ENCODE assay signal across 16 cellular contexts in genomic region chr21:15768853-15769252, GRCh38. TPM values are rescaled to one million over a fixed set of nuclear protein-coding genes. Genes with fewer than 3 reads are reported as not detected.
DNase-seq lines count a peak whose midpoint lies in the region; ATAC-seq and TF ChIP-seq lines count a peak whose summit lies in the region.
"Had no signal": no experiment of that assay in that cellular context is flagged by ENCODE, and none has a peak within 500 bp of the region (broad histone marks: within the 10 kb centered on the region; RNA-seq: fewer than 3 reads in every experiment).

No MANE protein-coding gene starts in this region.

- intact Hi-C loops in mammary epithelial cell (cut with micrococcal nuclease) = loop anchor here (2.0 kb wide), 1 partner anchor 38 kb away; no protein-coding TSS in a partner anchor

- no peaks in the 10 kb centered on the region for H3F3A ChIP-seq in GM23338 (replicated peaks; ENCODE audit: low read depth)

- no peak overlapping the region for H3K9ac ChIP-seq in mammary epithelial cell (ENCODE audit: insufficient read depth, low read length)
- no peak overlapping the region for H3K9ac ChIP-seq in subcutaneous abdominal adipose tissue (ENCODE audit: low read length in 5 of 5)
- H3K9ac ChIP-seq: BLaER1 treated with 17β-estradiol and CSF1 and Interleukin-3, amounts not matched to agents 10 nM and 100 nM had no signal

- no peak overlapping the region for H3K4me3 Mint-ChIP-seq in GM23338
- H3K4me3 Mint-ChIP-seq: B cell; CD8-positive, alpha-beta T cell; H9 had no signal

- no peaks in the 10 kb centered on the region for H3K27me3 Mint-ChIP-seq in GM23338 (ENCODE audit: insufficient read depth, low read depth, poor library complexity)
- H3K27me3 Mint-ChIP-seq: B cell had no signal

- H2AFZ ChIP-seq in GM23338 = no peak overlapping the region
- H2AFZ ChIP-seq in mammary epithelial cell (ENCODE audit: low read depth, low read length) = no peak overlapping the region

- H3K9me2 ChIP-seq in GM23338 (ENCODE audit: insufficient read depth) = no peaks in the 10 kb centered on the region

- WGBS in mammary epithelial cell (ENCODE audit: low coverage, missing lambda C conversion rate) = 93% methylated on average over 2 of the region's 2 CpGs

- H3K79me2 ChIP-seq in GM23338 (replicated peaks; ENCODE audit: insufficient read depth) (peaks cover 97% of the 10 kb centered on the region), mammary epithelial cell (ENCODE audit: insufficient read depth, low read length) (peaks cover 79% of the 10 kb centered on the region)

- H4K20me1 ChIP-seq in GM23338 (replicated peaks; ENCODE audit: insufficient read depth) (peaks cover 11% of the 10 kb centered on the region; the same call in 1 of the 2 replicates), mammary epithelial cell (ENCODE audit: insufficient read depth, low read length) (no peaks in the 10 kb centered on the region)

- in situ Hi-C loops in mammary epithelial cell (cut with MboI; ENCODE audit: low sequenced_read_pairs in 2 of 2) = no loop called here

- H3K27me3 ChIP-seq in GM23338 (ENCODE audit: insufficient read depth) (no peaks in the 10 kb centered on the region), RWPE2 (ENCODE audit: insufficient read depth, poor library complexity, severe bottlenecking) (no peaks in the 10 kb centered on the region), mammary epithelial cell (ENCODE audit: insufficient read depth, low read length) (no peaks in the 10 kb centered on the region), subcutaneous abdominal adipose tissue (ENCODE audit: control insufficient read depth in 5 of 5, insufficient read depth in 4 of 5, low read length in 5 of 5) (no peaks in the 10 kb centered on the region)
- H3K27me3 ChIP-seq: BLaER1 treated with 17β-estradiol and CSF1 and Interleukin-3, amounts not matched to agents 10 nM and 100 nM had no signal

- H3K4me1 ChIP-seq in GM23338 (ENCODE audit: insufficient read depth) (peaks cover 22% of the 10 kb centered on the region), RWPE2 (ENCODE audit: insufficient read depth, poor library complexity, severe bottlenecking) (peaks cover 37% of the 10 kb centered on the region), mammary epithelial cell (ENCODE audit: insufficient read depth, low read length) (peaks cover 5% of the 10 kb centered on the region), subcutaneous abdominal adipose tissue (ENCODE audit: control insufficient read depth in 5 of 5, insufficient read depth in 5 of 5, low read length in 5 of 5) (peaks cover 0 to 31% (median 18%) of the 10 kb centered on the region in 5 donors)
- H3K4me1 ChIP-seq: BLaER1 treated with 17β-estradiol and CSF1 and Interleukin-3, amounts not matched to agents 10 nM and 100 nM had no signal

- TF ChIP-seq CTCF in GM23338 (conservative IDR thresholded peaks at IDR 0.05; ENCODE audit: low read depth in 2 of 2) (no peak), RWPE2 (IDR thresholded peaks at IDR 0.05; ENCODE audit: poor library complexity, severe bottlenecking) (no peak), mammary epithelial cell (conservative IDR thresholded peaks at IDR 0.05 in 1 of 2, IDR thresholded peaks at IDR 0.05 in 1 of 2; ENCODE audit: extremely low read depth in 1 of 2, insufficient read depth in 1 of 2, low read depth in 1 of 2, low read length in 2 of 2) (no peak)

- no peaks in the 10 kb centered on the region for H3K9me3 Mint-ChIP-seq in GM23338
- H3K9me3 Mint-ChIP-seq: CD8-positive, alpha-beta T cell; H9 had no signal

- H3K36me3 ChIP-seq in GM23338 (ENCODE audit: insufficient read depth) (no peaks in the 10 kb centered on the region; the same call in 1 of the 2 replicates), RWPE2 (ENCODE audit: low read depth) (peaks cover 24% of the 10 kb centered on the region), mammary epithelial cell (ENCODE audit: insufficient read depth, low read length) (peaks cover 2% of the 10 kb centered on the region), subcutaneous abdominal adipose tissue (ENCODE audit: control insufficient read depth in 5 of 5, insufficient read depth in 5 of 5, low read length in 5 of 5) (no peaks in the 10 kb centered on the region)

- ATAC-seq in GM23338 = no peak
- ATAC-seq in RWPE2 (ENCODE audit: low read depth) = no peak
- no peak for ATAC-seq in GM21360 (IDR thresholded peaks at IDR 0.05; ENCODE audit: unreplicated experiment)
- no peak for ATAC-seq in GM21529 (IDR thresholded peaks at IDR 0.05; ENCODE audit: unreplicated experiment)
- ATAC-seq: CD8-positive, alpha-beta T cell; GM12878 had no signal

- H3K9me3 ChIP-seq in RWPE2 (ENCODE audit: severe bottlenecking) (no peaks in the 10 kb centered on the region), mammary epithelial cell (replicated peaks; ENCODE audit: insufficient read depth, low read length) (no peaks in the 10 kb centered on the region), subcutaneous abdominal adipose tissue (ENCODE audit: control insufficient read depth in 5 of 5, low read length in 5 of 5) (no peaks in the 10 kb centered on the region)

- no peak overlapping the region for H3K4me2 ChIP-seq in GM23338
- H3K4me2 ChIP-seq in mammary epithelial cell (ENCODE audit: insufficient read depth, low read depth, low read length) = peak overlapping the region; percentile 67
- H3K4me2 ChIP-seq: BLaER1 treated with 17β-estradiol and CSF1 and Interleukin-3, amounts not matched to agents 10 nM and 100 nM had no signal

- H3K27ac Mint-ChIP-seq in GM23338 = peak overlapping the region; percentile 74
- H3K27ac Mint-ChIP-seq: B cell had no signal

- dilution Hi-C loops in mammary epithelial cell (cut with HindIII; ENCODE audit: low sequenced_read_pairs) = no loop called here

- H3K4me1 Mint-ChIP-seq in GM23338 = peaks cover 48% of the 10 kb centered on the region

- no TSS peak for BruUV-seq in mammary epithelial cell (replicated peaks; lab: Mats Ljungman, UMichigan)

- no peak overlapping the region for H3K27ac ChIP-seq in GM23338 (ENCODE audit: low read depth)
- peak overlapping the region; percentile 39 for H3K27ac ChIP-seq in RWPE2 (ENCODE audit: poor library complexity, severe bottlenecking)
- no peak overlapping the region for H3K27ac ChIP-seq in mammary epithelial cell (ENCODE audit: insufficient read depth, low read depth, low read length)
- H3K27ac ChIP-seq in subcutaneous abdominal adipose tissue (ENCODE audit: low read depth, low read length) = peak overlapping the region; percentile 64
- H3K27ac ChIP-seq: BLaER1 treated with 17β-estradiol and CSF1 and Interleukin-3, amounts not matched to agents 10 nM and 100 nM had no signal

- H3K36me3 Mint-ChIP-seq in GM23338 (ENCODE audit: low read depth) = no peaks in the 10 kb centered on the region; the same call in 1 of the 3 replicates

- DNase-seq in GM23338 (ENCODE audit: low spot score) (no peak), RWPE2 (ENCODE audit: low spot score) (no peak), mammary epithelial cell (no peak), hypothalamus (lab: John Stamatoyannopoulos, UW) (no peak)
- DNase-seq: CD8-positive, alpha-beta T cell; COR-L47; DMS 273 treated with DMSO at 0.1 percent for 48 hours; DMS53; DND-41; H9 had no signal

- CTCF ChIA-PET in mammary epithelial cell (lab: Charles Lee; ENCODE audit: low non-redundant PET) = no interaction called here

- H3K4me3 ChIP-seq in GM23338 = no peak overlapping the region
- no peak overlapping the region for H3K4me3 ChIP-seq in RWPE2 (ENCODE audit: severe bottlenecking)
- H3K4me3 ChIP-seq in mammary epithelial cell (replicated peaks in 1 of 3; ENCODE audit: insufficient read depth in 1 of 3, low read depth in 2 of 3, low read length in 3 of 3) = peak overlapping the region in 1 of 3 experiments; percentile 20
- H3K4me3 ChIP-seq in subcutaneous abdominal adipose tissue (ENCODE audit: low read depth in 1 of 5, low read length in 5 of 5) = no peak overlapping the region
- H3K4me3 ChIP-seq: BLaER1 treated with 17β-estradiol and CSF1 and Interleukin-3, amounts not matched to agents 10 nM and 100 nM; GM12878 had no signal

TF ChIP-seq in GM23338, 12 proteins besides CTCF, POLR2A, EP300 and RAD21 (continues in another document):
- no peak for TF ChIP-seq STAT1 (IDR thresholded peaks at IDR 0.05; ENCODE audit: unreplicated experiment)
- no peak for TF ChIP-seq ZNF331 (CRISPR knock-in tag; IDR thresholded peaks at IDR 0.05; ENCODE audit: low read depth)
- TF ChIP-seq CREB1 (CRISPR knock-in tag; IDR thresholded peaks at IDR 0.05; ENCODE audit: low read depth) = no peak
- no peak for TF ChIP-seq EZH2phosphoT487 (IDR thresholded peaks at IDR 0.05; ENCODE audit: unreplicated experiment)
- no peak for TF ChIP-seq JUNB (IDR thresholded peaks at IDR 0.05; ENCODE audit: unreplicated experiment)
- TF ChIP-seq, protein P1, sequence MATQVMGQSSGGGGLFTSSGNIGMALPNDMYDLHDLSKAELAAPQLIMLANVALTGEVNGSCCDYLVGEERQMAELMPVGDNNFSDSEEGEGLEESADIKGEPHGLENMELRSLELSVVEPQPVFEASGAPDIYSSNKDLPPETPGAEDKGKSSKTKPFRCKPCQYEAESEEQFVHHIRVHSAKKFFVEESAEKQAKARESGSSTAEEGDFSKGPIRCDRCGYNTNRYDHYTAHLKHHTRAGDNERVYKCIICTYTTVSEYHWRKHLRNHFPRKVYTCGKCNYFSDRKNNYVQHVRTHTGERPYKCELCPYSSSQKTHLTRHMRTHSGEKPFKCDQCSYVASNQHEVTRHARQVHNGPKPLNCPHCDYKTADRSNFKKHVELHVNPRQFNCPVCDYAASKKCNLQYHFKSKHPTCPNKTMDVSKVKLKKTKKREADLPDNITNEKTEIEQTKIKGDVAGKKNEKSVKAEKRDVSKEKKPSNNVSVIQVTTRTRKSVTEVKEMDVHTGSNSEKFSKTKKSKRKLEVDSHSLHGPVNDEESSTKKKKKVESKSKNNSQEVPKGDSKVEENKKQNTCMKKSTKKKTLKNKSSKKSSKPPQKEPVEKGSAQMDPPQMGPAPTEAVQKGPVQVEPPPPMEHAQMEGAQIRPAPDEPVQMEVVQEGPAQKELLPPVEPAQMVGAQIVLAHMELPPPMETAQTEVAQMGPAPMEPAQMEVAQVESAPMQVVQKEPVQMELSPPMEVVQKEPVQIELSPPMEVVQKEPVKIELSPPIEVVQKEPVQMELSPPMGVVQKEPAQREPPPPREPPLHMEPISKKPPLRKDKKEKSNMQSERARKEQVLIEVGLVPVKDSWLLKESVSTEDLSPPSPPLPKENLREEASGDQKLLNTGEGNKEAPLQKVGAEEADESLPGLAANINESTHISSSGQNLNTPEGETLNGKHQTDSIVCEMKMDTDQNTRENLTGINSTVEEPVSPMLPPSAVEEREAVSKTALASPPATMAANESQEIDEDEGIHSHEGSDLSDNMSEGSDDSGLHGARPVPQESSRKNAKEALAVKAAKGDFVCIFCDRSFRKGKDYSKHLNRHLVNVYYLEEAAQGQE (IDR thresholded peaks at IDR 0.05; ENCODE audit: unreplicated experiment) = no peak
- no peak for TF ChIP-seq EZH2 (IDR thresholded peaks at IDR 0.05; ENCODE audit: low read depth, unreplicated experiment)

RNA-seq across cellular contexts. Expression of gene USP25, which starts 39.1 kb away (rescaled TPM):
- total RNA-seq in GM23338 (2014; rRNA removed; shearing (Covaris generic)) = 49.2 and 69.3 TPM in 2 replicates
- polyA plus RNA-seq in GM23338 (2016; fragmentation: Nextera tagmentation; extraction: Ambion mirVana) (11.8 and 14.2 TPM in 2 replicates), mammary epithelial cell (14.4 TPM)
- 10 to 100 TPM; 43.0 to 54.2 TPM for total RNA-seq in mammary epithelial cell
- 42.8 TPM for polyA minus RNA-seq in mammary epithelial cell

Comparison
In these comparisons a context has a peak if more than half of its experiments do, and no peak if none do; other contexts are left out.
1. H3K27ac ChIP-seq: peak in RWPE2 (single experiment) and subcutaneous abdominal adipose tissue (single experiment); none in GM23338 (single experiment) and mammary epithelial cell (single experiment).